ENCODE assay signal across 13 cellular contexts in the genomic region with DNA sequence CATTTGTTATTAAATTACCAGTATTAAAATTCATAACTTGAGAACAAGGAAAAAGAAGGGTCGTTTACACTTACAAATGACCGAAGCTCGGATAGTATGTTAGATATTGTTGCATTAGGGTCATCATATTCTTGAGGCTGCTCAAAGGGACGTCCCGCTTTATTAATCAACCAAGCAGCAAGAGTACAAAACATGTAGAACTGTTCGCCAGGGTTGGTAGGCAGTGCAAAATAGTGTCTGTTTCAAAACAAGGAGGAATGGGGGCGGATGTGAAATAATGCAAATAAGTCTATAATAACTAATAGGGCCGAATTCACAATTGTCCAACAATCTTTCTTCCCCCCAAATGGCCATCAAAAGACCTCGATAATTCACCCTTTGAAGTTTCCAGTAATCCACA. TPM values are rescaled to one million over a fixed set of nuclear protein-coding genes. Genes with fewer than 3 reads are reported as not detected.
A peak's percentile ranks its signal among the peaks of the same experiment; 100 is the strongest.
DNase-seq lines count a peak whose midpoint lies in the region; ATAC-seq and TF ChIP-seq lines count a peak whose summit lies in the region.
"Had no signal": no experiment of that assay in that cellular context is flagged by ENCODE, and none has a peak within 500 bp of the region (broad histone marks: within the 10 kb centered on the region; RNA-seq: fewer than 3 reads in every experiment).

No MANE protein-coding gene starts in this region.

- no peaks in the 10 kb centered on the region for H3K9me3 ChIP-seq in CD4-positive, alpha-beta memory T cell (ENCODE audit: control insufficient read depth in 1 of 2, low read length in 2 of 2)
- no peaks in the 10 kb centered on the region for H3K9me3 ChIP-seq in adrenal gland (replicated peaks in 1 of 3)
- H3K9me3 ChIP-seq: vagina had no signal

- H3K27me3 Mint-ChIP-seq in CD4-positive, alpha-beta memory T cell, result peaks cover 0 to 1% of the 10 kb centered on the region in 2 donors

- TF ChIP-seq POLR2A in adrenal gland (IDR thresholded peaks at IDR 0.05), result no peak

- no peak overlapping the region for H3K4me3 ChIP-seq in CD4-positive, alpha-beta memory T cell (ENCODE audit: low read length in 2 of 2)
- H3K4me3 ChIP-seq in epithelial cell of proximal tubule (ENCODE audit: low read depth, low read length) (peak overlapping the region; percentile 4), adrenal gland (no peak overlapping the region)
- H3K4me3 ChIP-seq: vagina had no signal

- no peaks in the 10 kb centered on the region for H3K36me3 ChIP-seq in CD4-positive, alpha-beta memory T cell (ENCODE audit: insufficient read depth, low read length)
- H3K36me3 ChIP-seq in adrenal gland (replicated peaks in 1 of 2), result no peaks in the 10 kb centered on the region
- H3K36me3 ChIP-seq: vagina had no signal

- CTCF ChIA-PET in CD4-positive, alpha-beta memory T cell (lab: Charles Lee; ENCODE audit: partially characterized antibody), result no interaction called here

- peak overlapping the region; percentile 64 to 100 (median 100) for H3K27ac Mint-ChIP-seq in CD4-positive, alpha-beta memory T cell

- no peak overlapping the region for H3K27ac ChIP-seq in CD4-positive, alpha-beta memory T cell (ENCODE audit: low read depth, low read length)
- H3K27ac ChIP-seq in adrenal gland, result no peak overlapping the region
- H3K27ac ChIP-seq: vagina had no signal

- WGBS in adrenal gland, 4 donors, result 88 to 91% (median 88%) methylated on average over 9 of the region's 9 CpGs

- peaks cover 16 to 30% of the 10 kb centered on the region in 2 donors for H3K36me3 Mint-ChIP-seq in CD4-positive, alpha-beta memory T cell

- no peaks in the 10 kb centered on the region for H3K27me3 ChIP-seq in CD4-positive, alpha-beta memory T cell (ENCODE audit: insufficient read depth, low read length)
- no peaks in the 10 kb centered on the region for H3K27me3 ChIP-seq in adrenal gland
- H3K27me3 ChIP-seq: vagina had no signal

- peak overlapping the region in 5 of 8 donors; percentile 15 to 97 (median 81) for H3K4me3 Mint-ChIP-seq in CD4-positive, alpha-beta memory T cell

- TF ChIP-seq CTCF in epithelial cell of proximal tubule (conservative IDR thresholded peaks at IDR 0.05; ENCODE audit: low read depth, low read length) (no peak), adrenal gland (IDR thresholded peaks at IDR 0.05) (no peak)

- no peak for DNase-seq in CD4-positive, alpha-beta memory T cell
- peak in 2 of 3 experiments; percentile 48 to 76 for DNase-seq in NCI-H1417 (lab: John Stamatoyannopoulos, UW)
- DNase-seq in epithelial cell of proximal tubule (ENCODE audit: low read depth), result peak; percentile 18
- DNase-seq in adrenal gland, result no peak
- DNase-seq in C1 segment of cervical spinal cord (lab: John Stamatoyannopoulos, UW), result no peak
- no peak for DNase-seq in NCI-H526 (lab: John Stamatoyannopoulos, UW)
- DNase-seq: activated CD4-positive, CD25-positive, alpha-beta regulatory T cell; activated effector memory CD4-positive, alpha-beta T cell treated with Interleukin-2 at 50 U/mL for 16 hours; GDM1; NCI-H1048 had no signal

- H3K9me3 Mint-ChIP-seq in CD4-positive, alpha-beta memory T cell, result peaks cover 0 to 1% (median 0%) of the 10 kb centered on the region in 8 donors

- intact Hi-C loops in CD4-positive, alpha-beta memory T cell (cut with micrococcal nuclease), result no loop called here
- intact Hi-C loops in adrenal gland (cut with DNase I), result no loop called here

- ATAC-seq in GM18909 (IDR thresholded peaks at IDR 0.05; ENCODE audit: poor library complexity, unreplicated experiment) (peak; percentile 21), HG02870 (IDR thresholded peaks at IDR 0.05; ENCODE audit: unreplicated experiment) (no peak)

- H3K4me1 ChIP-seq in CD4-positive, alpha-beta memory T cell (ENCODE audit: insufficient read depth, low read length), result peaks cover 50% of the 10 kb centered on the region
- H3K4me1 ChIP-seq in adrenal gland (replicated peaks in 1 of 2), result peaks cover 24 to 38% of the 10 kb centered on the region in 2 donors

- POLR2A ChIA-PET in CD4-positive, alpha-beta memory T cell (lab: Charles Lee; ENCODE audit: partially characterized antibody), result interaction anchor here (1.0 to 1.3 kb wide), 2 partner anchors 92 to 127 kb away, joined by 4 to 6 read pairs; no protein-coding TSS in a partner anchor

- peaks cover 44 to 67% (median 56%) of the 10 kb centered on the region in 4 donors for H3K4me1 Mint-ChIP-seq in CD4-positive, alpha-beta memory T cell

RNA-seq across cellular contexts. Expression of a gene that starts 2.9 kb away (rescaled TPM):
- total RNA-seq in CD4-positive, alpha-beta memory T cell, result 10 to 100 TPM; 24.1 to 26.1 TPM
- 10 to 100 TPM; 50.9 to 55.2 TPM for polyA plus RNA-seq in CD4-positive, alpha-beta memory T cell
- total RNA-seq in epithelial cell of proximal tubule, result 58.4 and 64.2 TPM in 2 replicates
- 10 to 100 TPM; 36.0 to 61.9 (median 52.5) TPM for total RNA-seq in adrenal gland
- polyA plus RNA-seq in adrenal gland, result 10 to 100 TPM; 16.1 to 48.5 (median 20.3) TPM

Comparison
In these comparisons a context has a peak if more than half of its experiments do, and no peak if none do; other contexts are left out.
1. DNase-seq: peak in NCI-H1417 (2 of 3) and epithelial cell of proximal tubule (single experiment); none in CD4-positive, alpha-beta memory T cell (0 of 5), adrenal gland (0 of 7), C1 segment of cervical spinal cord (0 of 14) and NCI-H526 (0 of 2).